In the genomic region with DNA sequence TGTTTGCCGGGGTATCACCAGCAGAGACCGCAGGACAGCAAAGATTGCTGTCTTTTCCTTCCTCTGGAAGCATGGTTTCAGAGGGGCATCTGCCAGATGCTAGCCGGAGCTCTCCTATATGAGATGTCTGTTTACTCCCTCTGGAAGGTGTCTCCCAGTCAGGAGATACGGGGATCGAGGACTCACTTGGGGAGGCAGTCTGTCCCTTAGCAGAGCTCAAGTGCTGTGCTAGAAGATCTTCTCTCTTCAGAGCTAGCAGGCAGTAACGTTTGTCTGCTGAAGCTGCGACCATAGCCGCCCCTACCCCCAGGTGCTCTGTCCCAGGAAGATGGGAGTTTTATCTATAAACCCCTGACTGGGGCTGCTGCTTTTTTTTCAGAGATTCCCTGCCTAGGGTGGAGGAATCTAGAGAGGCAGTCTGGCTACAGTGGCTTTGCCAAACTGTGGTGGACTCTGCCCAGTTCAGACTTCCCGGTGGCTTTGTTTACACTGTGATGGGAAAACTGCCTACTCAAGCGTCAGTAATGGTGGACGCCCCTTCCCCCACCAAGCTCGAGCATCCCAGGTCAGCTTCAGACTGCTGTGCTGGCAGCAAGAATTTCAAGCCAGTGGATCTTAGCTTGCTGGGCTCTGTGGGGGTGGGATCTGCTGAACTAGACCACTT, we compare ENCODE assay signal across 20 cellular contexts.
DNase-seq lines count a peak whose midpoint lies in the region; ATAC-seq and TF ChIP-seq lines count a peak whose summit lies in the region.
"Had no signal": no experiment of that assay in that cellular context is flagged by ENCODE, and none has a peak within 500 bp of the region (broad histone marks: within the 10 kb centered on the region; RNA-seq: fewer than 3 reads in every experiment).

No MANE protein-coding gene starts in this region.

- peaks cover 2% of the 10 kb centered on the region for H3K4me1 Mint-ChIP-seq in neural progenitor cell
- H3K4me1 Mint-ChIP-seq: activated CD4-positive, alpha-beta T cell treated with anti-CD3 and anti-CD28 coated beads, Interleukin-2, amount 10 ng/mL, durations not matched to agents 24 days and 14 days; activated naive CD4-positive, alpha-beta T cell treated with anti-CD3 and anti-CD28 coated beads, Interleukin-2, amount 50 U/mL, for 24 hours; immature natural killer cell; T-helper 17 cell had no signal

- H3K36me3 ChIP-seq in MG63 (no peaks in the 10 kb centered on the region), neural progenitor cell (no peaks in the 10 kb centered on the region), smooth muscle cell (ENCODE audit: low read depth) (no peaks in the 10 kb centered on the region)
- H3K36me3 ChIP-seq: upper lobe of right lung had no signal

- peaks cover 1% of the 10 kb centered on the region for H3K36me3 Mint-ChIP-seq in neural progenitor cell
- H3K36me3 Mint-ChIP-seq: activated naive CD4-positive, alpha-beta T cell treated with anti-CD3 and anti-CD28 coated beads, Interleukin-2, amount 50 U/mL, for 24 hours; immature natural killer cell had no signal

- no peak overlapping the region for H3K27ac ChIP-seq in neural progenitor cell
- H3K27ac ChIP-seq in smooth muscle cell (ENCODE audit: low read depth): no peak overlapping the region
- H3K27ac ChIP-seq: foreskin keratinocyte, upper lobe of right lung had no signal

- no peak overlapping the region for H3K27ac Mint-ChIP-seq in neural progenitor cell
- H3K27ac Mint-ChIP-seq: activated CD4-positive, alpha-beta T cell treated with anti-CD3 and anti-CD28 coated beads, Interleukin-2, amount 10 ng/mL, durations not matched to agents 24 days and 14 days; activated naive CD4-positive, alpha-beta T cell treated with anti-CD3 and anti-CD28 coated beads, Interleukin-2, amount 50 U/mL, for 24 hours; activated T-helper 1 cell treated with anti-CD3 and anti-CD28 coated beads, Interleukin-12 subunit alpha, Interleukin-12 subunit beta, Interleukin-2, Interleukin-4 antibody, amounts not matched to agents 30 ng/mL and 10 ng/mL and 1 ng/mL, durations not matched to agents 14 hours and 24 hours and 36 hours; immature natural killer cell; T-helper 17 cell had no signal

- H3K4me2 ChIP-seq in neural progenitor cell: peak overlapping the region; percentile 58
- no peak overlapping the region for H3K4me2 ChIP-seq in smooth muscle cell

- H3K79me2 ChIP-seq in neural progenitor cell (ENCODE audit: low read depth): no peaks in the 10 kb centered on the region
- no peaks in the 10 kb centered on the region for H3K79me2 ChIP-seq in smooth muscle cell (ENCODE audit: low read depth)

- H3K9ac ChIP-seq in neural progenitor cell (no peak overlapping the region), smooth muscle cell (ENCODE audit: low read depth) (no peak overlapping the region)

- H3K4me3 Mint-ChIP-seq in neural progenitor cell: no peak overlapping the region
- H3K4me3 Mint-ChIP-seq: activated CD4-positive, alpha-beta T cell treated with anti-CD3 and anti-CD28 coated beads, Interleukin-2, amount 10 ng/mL, durations not matched to agents 24 days and 14 days; activated naive CD4-positive, alpha-beta T cell treated with anti-CD3 and anti-CD28 coated beads, Interleukin-2, amount 50 U/mL, for 24 hours; activated T-helper 1 cell treated with anti-CD3 and anti-CD28 coated beads, Interleukin-12 subunit alpha, Interleukin-12 subunit beta, Interleukin-2, Interleukin-4 antibody, amounts not matched to agents 30 ng/mL and 10 ng/mL and 1 ng/mL, durations not matched to agents 14 hours and 24 hours and 36 hours; H9; immature natural killer cell; T-helper 17 cell had no signal

- TF ChIP-seq CTCF in neural progenitor cell (IDR thresholded peaks at IDR 0.05): no peak
- no peak for TF ChIP-seq CTCF in GM20000 (IDR thresholded peaks at IDR 0.05; ENCODE audit: extremely low read depth, missing control alignments)
- no peak for TF ChIP-seq CTCF in smooth muscle cell (IDR thresholded peaks at IDR 0.05; ENCODE audit: borderline replicate concordance, insufficient read depth, poor library complexity, severe bottlenecking)

- 77% methylated on average over 12 of the region's 12 CpGs for WGBS in smooth muscle cell (ENCODE audit: low lambda C conversion rate)

- H3F3A ChIP-seq in neural progenitor cell (ENCODE audit: low read depth) (peaks cover 5% of the 10 kb centered on the region), smooth muscle cell (ENCODE audit: low read depth) (no peaks in the 10 kb centered on the region)

- H3K4me1 ChIP-seq in neural progenitor cell (peaks cover 21% of the 10 kb centered on the region), smooth muscle cell (ENCODE audit: low read depth) (peaks cover 6% of the 10 kb centered on the region)
- H3K4me1 ChIP-seq: foreskin keratinocyte, upper lobe of right lung had no signal

- ATAC-seq in HG03139 (IDR thresholded peaks at IDR 0.05; ENCODE audit: unreplicated experiment): no peak
- ATAC-seq: foreskin keratinocyte, T-helper 17 cell, upper lobe of right lung had no signal

- no peaks in the 10 kb centered on the region for H4K20me1 ChIP-seq in neural progenitor cell (ENCODE audit: low read depth)
- no peaks in the 10 kb centered on the region for H4K20me1 ChIP-seq in smooth muscle cell (ENCODE audit: low read depth)

- H3K9me3 ChIP-seq in MG63 (no peaks in the 10 kb centered on the region), neural progenitor cell (ENCODE audit: low read depth) (no peaks in the 10 kb centered on the region), smooth muscle cell (replicated peaks; ENCODE audit: low read depth) (no peaks in the 10 kb centered on the region)
- H3K9me3 ChIP-seq: upper lobe of right lung had no signal

- DNase-seq in COLO668 (lab: John Stamatoyannopoulos, UW; ENCODE audit: unreplicated experiment) (peak; percentile 34), MG63 (peak; percentile 35), fibroblast of peridontal ligament (ENCODE audit: extremely low read depth) (peak; percentile 31), neural progenitor cell (ENCODE audit: low spot score) (peak; percentile 57), NOMO-1 treated with DMSO at 0.1 percent for 48 hours (lab: John Stamatoyannopoulos, UW; ENCODE audit: unreplicated experiment) (no peak), GM20000 (ENCODE audit: low spot score) (no peak), smooth muscle cell (lab: John Stamatoyannopoulos, UW; ENCODE audit: unreplicated experiment) (no peak)
- DNase-seq: activated CD4-positive, alpha-beta T cell treated with anti-CD3 and anti-CD28 coated beads, Interleukin-2, amount 10 ng/mL, durations not matched to agents 24 days and 14 days; aorta; central memory CD4-positive, alpha-beta T cell; erythroblast; foreskin keratinocyte; immature natural killer cell; NCI-H187 treated with DMSO at 0.1 percent for 48 hours; T-helper 17 cell; upper lobe of right lung had no signal

- H3K27me3 ChIP-seq in MG63 (no peaks in the 10 kb centered on the region), neural progenitor cell (no peaks in the 10 kb centered on the region), smooth muscle cell (ENCODE audit: low read depth) (no peaks in the 10 kb centered on the region)
- H3K27me3 ChIP-seq: foreskin keratinocyte, upper lobe of right lung had no signal

- H3K9me3 Mint-ChIP-seq in neural progenitor cell: peaks cover 22% of the 10 kb centered on the region

- peak overlapping the region; percentile 59 for H2AFZ ChIP-seq in neural progenitor cell (replicated peaks)
- H2AFZ ChIP-seq in smooth muscle cell (ENCODE audit: low read depth): no peak overlapping the region

- H3K27me3 Mint-ChIP-seq in neural progenitor cell (ENCODE audit: insufficient read depth, low read depth): peaks cover 2% of the 10 kb centered on the region
- H3K27me3 Mint-ChIP-seq: activated CD4-positive, alpha-beta T cell treated with anti-CD3 and anti-CD28 coated beads, Interleukin-2, amount 10 ng/mL, durations not matched to agents 24 days and 14 days; activated naive CD4-positive, alpha-beta T cell treated with anti-CD3 and anti-CD28 coated beads, Interleukin-2, amount 50 U/mL, for 24 hours; T-helper 17 cell had no signal

- no peak overlapping the region for H3K4me3 ChIP-seq in MG63
- H3K4me3 ChIP-seq in neural progenitor cell: no peak overlapping the region
- H3K4me3 ChIP-seq in smooth muscle cell: no peak overlapping the region
- H3K4me3 ChIP-seq: upper lobe of right lung had no signal

Comparison
In these comparisons a context has a peak if more than half of its experiments do, and no peak if none do; other contexts are left out.
1. DNase-seq: peak in COLO668 (single experiment), MG63 (single experiment), fibroblast of peridontal ligament (single experiment) and neural progenitor cell (single experiment); none in NOMO-1 treated with DMSO at 0.1 percent for 48 hours (single experiment), GM20000 (single experiment) and smooth muscle cell (single experiment).